8 cellular contexts compared by ENCODE assay signal in the genomic region with DNA sequence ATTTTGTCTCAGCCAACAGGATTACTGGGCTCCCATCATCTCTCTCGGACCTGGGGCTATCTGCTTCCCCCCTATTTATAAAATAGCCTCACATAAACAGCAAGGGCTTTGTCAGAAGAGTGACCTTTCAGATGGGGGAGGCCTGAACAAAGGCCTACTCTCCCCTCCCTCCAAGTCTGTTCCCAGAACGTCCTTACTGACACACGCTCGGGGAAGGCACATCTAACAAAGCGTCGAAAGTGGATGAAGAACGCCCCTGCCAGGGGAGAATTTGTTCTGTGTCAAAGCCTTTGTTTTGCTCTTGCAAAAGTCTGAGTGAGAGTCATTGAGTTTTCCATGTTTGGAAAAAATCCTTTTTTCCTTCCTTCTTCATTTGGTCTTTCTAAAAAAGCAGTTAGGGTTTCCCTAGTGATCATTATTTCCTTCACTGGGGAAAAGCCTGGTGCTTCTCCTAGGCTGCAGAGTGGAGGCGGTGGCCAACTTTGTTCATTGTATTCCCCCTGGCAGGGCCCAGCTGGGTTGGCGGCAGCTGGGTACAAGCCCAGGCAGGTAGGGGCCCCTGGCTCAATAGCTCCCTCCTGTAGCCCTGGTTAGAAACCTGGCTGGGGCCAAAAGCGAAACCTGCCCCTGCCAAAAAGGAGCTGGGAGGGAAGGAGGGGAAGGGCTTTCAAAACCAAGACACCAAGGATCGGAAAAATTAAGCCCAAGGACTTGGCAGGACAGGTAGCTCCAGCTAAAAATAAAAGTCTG.
DNase-seq lines count a peak whose midpoint lies in the region; ATAC-seq and TF ChIP-seq lines count a peak whose summit lies in the region.

No MANE protein-coding gene starts in this region.

- no peak overlapping the region for H3K4me3 ChIP-seq in right cardiac atrium (ENCODE audit: low read length)

- H3K4me3 Mint-ChIP-seq in mesothelial cell of epicardium: no peak overlapping the region

- H3K9me3 ChIP-seq in right cardiac atrium (ENCODE audit: control insufficient read depth, low read length): no peaks in the 10 kb centered on the region

- DNase-seq in right cardiac atrium: peak; percentile 10 to 41 (median 33)
- no peak for DNase-seq in cardiac septum (ENCODE audit: low spot score)
- DNase-seq in activated naive CD4-positive, alpha-beta T cell treated with anti-CD3 and anti-CD28 coated beads, Interleukin-2, amount 50 U/mL, for 72 hours (ENCODE audit: low spot score in 2 of 2): no peak
- DNase-seq in mesothelial cell of epicardium (ENCODE audit: low spot score in 2 of 2, unreplicated experiment in 2 of 2): no peak
- DNase-seq in cerebellar nuclear complex (lab: John Stamatoyannopoulos, UW): no peak
- DNase-seq in NOMO-1 treated with DMSO at 0.1 percent for 48 hours (lab: John Stamatoyannopoulos, UW; ENCODE audit: unreplicated experiment): no peak
- DNase-seq in GM10266 (ENCODE audit: extremely low spot score): no peak

- intact Hi-C loops in right cardiac atrium (cut with DNase I) (no loop called here), cardiac septum (cut with DNase I) (no loop called here)

- no peak for ATAC-seq in right cardiac atrium
- no peak for ATAC-seq in activated naive CD4-positive, alpha-beta T cell treated with anti-CD3 and anti-CD28 coated beads, Interleukin-2, amount 50 U/mL, for 72 hours
- ATAC-seq in GM19023 (IDR thresholded peaks at IDR 0.05; ENCODE audit: unreplicated experiment): no peak

- no peak for TF ChIP-seq CTCF in mesothelial cell of epicardium (IDR thresholded peaks at IDR 0.05; ENCODE audit: unreplicated experiment)
- no peak for TF ChIP-seq CTCF in GM10266 (IDR thresholded peaks at IDR 0.05; ENCODE audit: control insufficient read depth, insufficient read depth, low read depth, missing control alignments)

- H3K27me3 ChIP-seq in right cardiac atrium (ENCODE audit: control insufficient read depth, insufficient read depth): no peaks in the 10 kb centered on the region

- no peaks in the 10 kb centered on the region for H3K36me3 Mint-ChIP-seq in activated naive CD4-positive, alpha-beta T cell treated with anti-CD3 and anti-CD28 coated beads, Interleukin-2, amount 50 U/mL, for 72 hours
- no peaks in the 10 kb centered on the region for H3K36me3 Mint-ChIP-seq in mesothelial cell of epicardium

- no peaks in the 10 kb centered on the region for H3K27me3 Mint-ChIP-seq in mesothelial cell of epicardium (ENCODE audit: low read depth)

- H3K27ac ChIP-seq in right cardiac atrium (ENCODE audit: low read length): peak overlapping the region; percentile 34

- peak overlapping the region; percentile 50 to 93 for H3K27ac Mint-ChIP-seq in activated naive CD4-positive, alpha-beta T cell treated with anti-CD3 and anti-CD28 coated beads, Interleukin-2, amount 50 U/mL, for 72 hours
- peak overlapping the region; percentile 21 for H3K27ac Mint-ChIP-seq in mesothelial cell of epicardium

- H3K4me1 Mint-ChIP-seq in mesothelial cell of epicardium: peaks cover 74% of the 10 kb centered on the region

- no peaks in the 10 kb centered on the region for H3K9me3 Mint-ChIP-seq in activated naive CD4-positive, alpha-beta T cell treated with anti-CD3 and anti-CD28 coated beads, Interleukin-2, amount 50 U/mL, for 72 hours
- H3K9me3 Mint-ChIP-seq in mesothelial cell of epicardium: no peaks in the 10 kb centered on the region

- 71% methylated on average over 11 of the region's 11 CpGs for WGBS in right cardiac atrium

- H3K4me1 ChIP-seq in right cardiac atrium (ENCODE audit: control insufficient read depth, insufficient read depth, low read length): peaks cover 61% of the 10 kb centered on the region

Comparison
In these comparisons a context has a peak if more than half of its experiments do, and no peak if none do; other contexts are left out.
1. DNase-seq: peak in right cardiac atrium (3 of 3); none in cardiac septum (single experiment), activated naive CD4-positive, alpha-beta T cell treated with anti-CD3 and anti-CD28 coated beads, Interleukin-2, amount 50 U/mL, for 72 hours (0 of 2), mesothelial cell of epicardium (0 of 2), cerebellar nuclear complex (0 of 2), NOMO-1 treated with DMSO at 0.1 percent for 48 hours (single experiment) and GM10266 (single experiment).